Comparison of ENCODE assay signal across 10 cellular contexts in the genomic region with DNA sequence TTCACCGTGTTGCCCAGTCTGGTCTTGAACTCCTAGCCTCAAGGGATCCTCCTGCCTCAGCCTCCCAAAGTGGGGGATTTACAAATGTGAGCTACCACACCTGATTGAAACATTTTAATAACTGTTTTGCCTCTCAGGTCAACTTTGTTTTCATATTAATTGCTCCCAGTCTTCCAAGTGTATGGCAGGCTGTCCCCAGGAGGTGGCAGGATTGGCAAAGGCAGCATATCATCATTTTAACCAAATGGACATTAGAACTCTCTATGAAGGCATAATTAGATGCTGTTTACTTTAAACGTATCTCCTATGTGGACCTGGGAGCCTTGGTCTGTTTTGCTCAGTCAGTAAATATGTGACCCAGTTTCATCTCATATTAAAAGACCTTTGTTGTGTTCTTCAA. TPM values are rescaled to one million over a fixed set of nuclear protein-coding genes. Genes with fewer than 3 reads are reported as not detected.
DNase-seq lines count a peak whose midpoint lies in the region; ATAC-seq and TF ChIP-seq lines count a peak whose summit lies in the region.
"Had no signal": no experiment of that assay in that cellular context is flagged by ENCODE, and none has a peak within 500 bp of the region (broad histone marks: within the 10 kb centered on the region; RNA-seq: fewer than 3 reads in every experiment).

No MANE protein-coding gene starts in this region.

- 59% methylated on average over 2 of the region's 2 CpGs for WGBS in SK-N-SH (ENCODE audit: low lambda C conversion rate)

- no peak overlapping the region for H2AFZ ChIP-seq in SK-N-SH (ENCODE audit: low read depth)

- H3K9ac ChIP-seq in SK-N-SH: no peak overlapping the region

- H4K20me1 ChIP-seq in SK-N-SH (ENCODE audit: insufficient read depth): no peaks in the 10 kb centered on the region

- POLR2A ChIA-PET in HEK293T (lab: Yijun Ruan, JAX): no interaction called here
- POLR2A ChIA-PET in SK-N-SH (lab: Yijun Ruan, JAX): no interaction called here

- H3F3A ChIP-seq in SK-N-SH (replicated peaks; ENCODE audit: insufficient read depth): peaks cover 30% of the 10 kb centered on the region

- H3K4me3 Mint-ChIP-seq in CD14-positive monocyte: no peak overlapping the region
- H3K4me3 Mint-ChIP-seq: effector memory CD8-positive, alpha-beta T cell; mesothelial cell of epicardium had no signal

- H3K4me1 ChIP-seq in SK-N-SH (ENCODE audit: control insufficient read depth in 1 of 2, insufficient read depth in 2 of 2, low read depth in 1 of 2, low read length in 1 of 2): peaks cover 11 to 12% of the 10 kb centered on the region in 2 experiments; a peak in 3 of 4 replicates

- DNase-seq in CD14-positive monocyte (ENCODE audit: low spot score): no peak
- peak; percentile 14 for DNase-seq in HEK293T (ENCODE audit: extremely low spot score)
- peak; percentile 29 for DNase-seq in SK-N-SH
- DNase-seq in inferior parietal cortex (ENCODE audit: extremely low spot score): peak; percentile 25
- DNase-seq in activated CD4-positive, CD25-positive, alpha-beta regulatory T cell (lab: John Stamatoyannopoulos, UW): no peak
- no peak for DNase-seq in OCI-M2 (lab: John Stamatoyannopoulos, UW; ENCODE audit: unreplicated experiment)
- DNase-seq: effector memory CD8-positive, alpha-beta T cell had no signal

- peaks cover 65 to 66% of the 10 kb centered on the region in 2 experiments for H3K36me3 ChIP-seq in SK-N-SH (replicated peaks in 1 of 2; ENCODE audit: control insufficient read depth in 1 of 2, insufficient read depth in 2 of 2, low read length in 1 of 2)

- no peaks in the 10 kb centered on the region for H3K27me3 Mint-ChIP-seq in CD14-positive monocyte (ENCODE audit: low read depth in 3 of 3)
- H3K27me3 Mint-ChIP-seq: effector memory CD8-positive, alpha-beta T cell had no signal

- H3K27me3 ChIP-seq in SK-N-SH (ENCODE audit: insufficient read depth): no peaks in the 10 kb centered on the region

- no peak overlapping the region for H3K4me2 ChIP-seq in SK-N-SH

- peak; percentile 21 for TF ChIP-seq CTCF in CD14-positive monocyte (IDR thresholded peaks at IDR 0.05)
- peak; percentile 55 for TF ChIP-seq CTCF in SK-N-SH (IDR thresholded peaks at IDR 0.05)

- H3K36me3 Mint-ChIP-seq in CD14-positive monocyte: peaks cover 95 to 99% of the 10 kb centered on the region in 2 donors

- no peaks in the 10 kb centered on the region for H3K9me3 ChIP-seq in SK-N-SH

- no peak overlapping the region for H3K27ac ChIP-seq in SK-N-SH (ENCODE audit: low read depth in 2 of 2, low read length in 1 of 2)

- peaks cover 0 to 4% (median 0%) of the 10 kb centered on the region in 7 donors for H3K9me3 Mint-ChIP-seq in CD14-positive monocyte
- H3K9me3 Mint-ChIP-seq: effector memory CD8-positive, alpha-beta T cell had no signal

- TF ChIP-seq EP300 in SK-N-SH (IDR thresholded peaks at IDR 0.05; ENCODE audit: borderline replicate concordance in 1 of 2, low read depth in 1 of 2, low read length in 1 of 2): no peak

- H3K9me2 ChIP-seq in SK-N-SH: no peaks in the 10 kb centered on the region

- CTCF ChIA-PET in HEK293T (lab: Yijun Ruan, JAX): no interaction called here
- CTCF ChIA-PET in SK-N-SH (lab: Yijun Ruan, JAX): interaction anchor here (0.6 to 2.6 kb wide), 10 partner anchors 9 to 329 kb away, joined by 3 to 12 read pairs (median 6); no protein-coding TSS in a partner anchor

- H3K4me3 ChIP-seq in SK-N-SH (ENCODE audit: low read depth in 2 of 2, low read length in 1 of 2): no peak overlapping the region

- H3K4me1 Mint-ChIP-seq in CD14-positive monocyte: no peaks in the 10 kb centered on the region

- H3K27ac Mint-ChIP-seq in CD14-positive monocyte: peak overlapping the region in 1 of 7 donors; percentile 2
- H3K27ac Mint-ChIP-seq: mesothelial cell of epicardium had no signal

- TF ChIP-seq RAD21 in SK-N-SH (IDR thresholded peaks at IDR 0.05; ENCODE audit: low read length): peak; percentile 64

- ATAC-seq in HG03460 (IDR thresholded peaks at IDR 0.05; ENCODE audit: unreplicated experiment) (no peak), GM21423 (IDR thresholded peaks at IDR 0.05; ENCODE audit: unreplicated experiment) (no peak)
- ATAC-seq: effector memory CD8-positive, alpha-beta T cell had no signal

- intact Hi-C loops in CD14-positive monocyte (cut with micrococcal nuclease): no loop called here

- no peaks in the 10 kb centered on the region; the same call in 1 of the 2 replicates for H3K79me2 ChIP-seq in SK-N-SH (ENCODE audit: insufficient read depth)

TF ChIP-seq in HEK293T, 16 proteins besides CTCF, POLR2A, EP300 and RAD21:
- TF ChIP-seq LEF1 (IDR thresholded peaks at IDR 0.05; ENCODE audit: borderline replicate concordance) (no peak), ELF4 (IDR thresholded peaks at IDR 0.05) (no peak), FOXM1 (IDR thresholded peaks at IDR 0.05; ENCODE audit: borderline replicate concordance) (no peak), BHLHE40 (IDR thresholded peaks at IDR 0.05; ENCODE audit: borderline replicate concordance) (no peak), CTBP1 (IDR thresholded peaks at IDR 0.05; ENCODE audit: borderline replicate concordance) (no peak), ZNF384 (IDR thresholded peaks at IDR 0.05) (no peak), HDGF (IDR thresholded peaks at IDR 0.05; ENCODE audit: borderline replicate concordance) (no peak), SUZ12 (IDR thresholded peaks at IDR 0.05) (no peak), L3MBTL2 (conservative IDR thresholded peaks at IDR 0.05) (no peak), TARDBP (IDR thresholded peaks at IDR 0.05) (no peak), SP1 (IDR thresholded peaks at IDR 0.05) (no peak), FOXA1 (IDR thresholded peaks at IDR 0.05) (no peak), FOXK2 (IDR thresholded peaks at IDR 0.05) (no peak), NFRKB (IDR thresholded peaks at IDR 0.05) (no peak)
- TF ChIP-seq, protein P1, sequence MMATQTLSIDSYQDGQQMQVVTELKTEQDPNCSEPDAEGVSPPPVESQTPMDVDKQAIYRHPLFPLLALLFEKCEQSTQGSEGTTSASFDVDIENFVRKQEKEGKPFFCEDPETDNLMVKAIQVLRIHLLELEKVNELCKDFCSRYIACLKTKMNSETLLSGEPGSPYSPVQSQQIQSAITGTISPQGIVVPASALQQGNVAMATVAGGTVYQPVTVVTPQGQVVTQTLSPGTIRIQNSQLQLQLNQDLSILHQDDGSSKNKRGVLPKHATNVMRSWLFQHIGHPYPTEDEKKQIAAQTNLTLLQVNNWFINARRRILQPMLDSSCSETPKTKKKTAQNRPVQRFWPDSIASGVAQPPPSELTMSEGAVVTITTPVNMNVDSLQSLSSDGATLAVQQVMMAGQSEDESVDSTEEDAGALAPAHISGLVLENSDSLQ (IDR thresholded peaks at IDR 0.05): no peak

TF ChIP-seq in SK-N-SH, 30 proteins besides CTCF, POLR2A, EP300 and RAD21:
- no peak for TF ChIP-seq SIN3A (IDR thresholded peaks at IDR 0.05; ENCODE audit: borderline replicate concordance, low read depth, low read length)
- peak; percentile 29; the same call in 1 of the 2 replicates for TF ChIP-seq SMC3 (IDR thresholded peaks at IDR 0.05; ENCODE audit: low read depth, low read length)

RNA-seq across cellular contexts. Expression of a gene that starts 59.2 kb away (rescaled TPM):
- polyA plus RNA-seq in CD14-positive monocyte (10 to 100 TPM; 19.4 to 22.0 TPM), SK-N-SH (2012; rRNA removed) (18.8 and 21.1 TPM in 2 replicates)
- polyA plus RNA-seq in SK-N-SH (2012; cell fraction: cytosol; rRNA removed): 28.9 and 32.1 TPM in 2 replicates
- polyA plus RNA-seq in SK-N-SH (2012; cell fraction: nucleus; rRNA removed): 11.2 and 21.7 TPM in 2 replicates

Comparison
In these comparisons a context has a peak if more than half of its experiments do, and no peak if none do; other contexts are left out.
1. DNase-seq: peak in HEK293T (single experiment), SK-N-SH (single experiment) and inferior parietal cortex (single experiment); none in CD14-positive monocyte (single experiment), activated CD4-positive, CD25-positive, alpha-beta regulatory T cell (0 of 4) and OCI-M2 (single experiment).